8 cellular contexts compared by ENCODE assay signal in genomic region chr3:171458056-171458856, GRCh38. TPM values are rescaled to one million over a fixed set of nuclear protein-coding genes. Genes with fewer than 3 reads are reported as not detected.
DNase-seq lines count a peak whose midpoint lies in the region; ATAC-seq and TF ChIP-seq lines count a peak whose summit lies in the region.

No MANE protein-coding gene starts in this region.

- TF ChIP-seq CTCF in HFFc6 (IDR thresholded peaks at IDR 0.05) (no peak), osteocyte (IDR thresholded peaks at IDR 0.05) (no peak)

- H3K9me3 ChIP-seq in esophagus (ENCODE audit: control insufficient read depth in 2 of 2, insufficient read depth in 1 of 2, low read depth in 1 of 2, low read length in 1 of 2), result no peaks in the 10 kb centered on the region

- no peaks in the 10 kb centered on the region for H3K4me1 ChIP-seq in esophagus (ENCODE audit: control insufficient read depth in 2 of 2, insufficient read depth in 2 of 2, low read length in 1 of 2)

- H3K27ac Mint-ChIP-seq in HFFc6, result no peak overlapping the region; the same call in 1 of the 2 replicates
- H3K27ac Mint-ChIP-seq in osteocyte (ENCODE audit: unreplicated experiment), result peak overlapping the region; percentile 46

- peak overlapping the region; percentile 91 for H3K4me3 Mint-ChIP-seq in HFFc6
- H3K4me3 Mint-ChIP-seq in osteocyte (ENCODE audit: unreplicated experiment), result peak overlapping the region; percentile 94

- H3K36me3 Mint-ChIP-seq in HFFc6 (ENCODE audit: low read depth) (no peaks in the 10 kb centered on the region), osteocyte (ENCODE audit: unreplicated experiment) (no peaks in the 10 kb centered on the region)

- no peaks in the 10 kb centered on the region for H3K36me3 ChIP-seq in esophagus (ENCODE audit: control insufficient read depth in 2 of 2, insufficient read depth in 2 of 2, low read length in 1 of 2)

- H3K27me3 Mint-ChIP-seq in HFFc6 (ENCODE audit: insufficient read depth) (no peaks in the 10 kb centered on the region; the same call in 1 of the 2 replicates), osteocyte (ENCODE audit: unreplicated experiment) (no peaks in the 10 kb centered on the region)

- 31 to 44% methylated on average over 23 of the region's 23 CpGs for WGBS in esophagus, 2 donors

- H3K4me3 ChIP-seq in esophagus (ENCODE audit: low read depth in 1 of 2, low read length in 2 of 2), result peak overlapping the region; percentile 65

- H3K9me3 Mint-ChIP-seq in HFFc6, result no peaks in the 10 kb centered on the region
- no peaks in the 10 kb centered on the region for H3K9me3 Mint-ChIP-seq in osteocyte (ENCODE audit: unreplicated experiment)

- no peak for DNase-seq in HFFc6
- peak; percentile 65 for DNase-seq in activated CD8-positive, alpha-beta memory T cell treated with anti-CD3 and anti-CD28 coated beads, Interleukin-2, amount 50 U/mL, for 48 hours
- DNase-seq in osteocyte (ENCODE audit: extremely low spot score, unreplicated experiment), result no peak
- no peak for DNase-seq in NCI-H1092 (lab: John Stamatoyannopoulos, UW)

- H3K4me1 Mint-ChIP-seq in HFFc6 (ENCODE audit: low read depth) (peaks cover 49% of the 10 kb centered on the region), osteocyte (ENCODE audit: unreplicated experiment) (peaks cover 33% of the 10 kb centered on the region)

- peak overlapping the region in 1 of 2 donors; percentile 61 for H3K27ac ChIP-seq in esophagus (ENCODE audit: low read depth in 2 of 2, low read length in 1 of 2)

- no peaks in the 10 kb centered on the region for H3K27me3 ChIP-seq in esophagus (ENCODE audit: control insufficient read depth in 1 of 2, insufficient read depth in 2 of 2, low read length in 2 of 2)

- ATAC-seq in HG02885 (IDR thresholded peaks at IDR 0.05; ENCODE audit: poor library complexity, unreplicated experiment) (no peak), GM19452 (IDR thresholded peaks at IDR 0.05; ENCODE audit: unreplicated experiment) (no peak), HG03521 (IDR thresholded peaks at IDR 0.05; ENCODE audit: unreplicated experiment) (no peak)

RNA-seq across cellular contexts. Expression of gene TNIK, which starts 1.9 kb away (rescaled TPM):
- 10 to 100 TPM; 10.6 to 17.2 (median 11.8) TPM for total RNA-seq in HFFc6 (2021; fragmentation: NEBNext Ultra II Directional; extraction: Animal tissue kit (Norgen Biotek cat#: 25700))
- polyA plus RNA-seq in esophagus, result 1 to 10 TPM; 2.2 to 3.2 TPM
- total RNA-seq in osteocyte, result 11.5 and 15.5 TPM in 2 replicates
